Comparison of ENCODE assay signal across 18 cellular contexts in genomic region chr1:114043046-114043445, GRCh38.
DNase-seq lines count a peak whose midpoint lies in the region; ATAC-seq, FAIRE-seq and TF ChIP-seq lines count a peak whose summit lies in the region.
"Had no signal": no experiment of that assay in that cellular context is flagged by ENCODE, and none has a peak within 500 bp of the region (broad histone marks: within the 10 kb centered on the region; RNA-seq: fewer than 3 reads in every experiment).

No MANE protein-coding gene starts in this region.

- H3K9me3 ChIP-seq in right cardiac atrium (ENCODE audit: control insufficient read depth, low read length) (no peaks in the 10 kb centered on the region), left ventricle myocardium inferior (replicated peaks) (peaks cover 8% of the 10 kb centered on the region)
- H3K9me3 ChIP-seq: BLaER1, Caco-2 had no signal

- H3K27me3 ChIP-seq in right cardiac atrium (ENCODE audit: control insufficient read depth, insufficient read depth) (no peaks in the 10 kb centered on the region), left ventricle myocardium inferior (ENCODE audit: low read depth) (peaks cover 19% of the 10 kb centered on the region)
- H3K27me3 ChIP-seq: BLaER1 had no signal

- H3K4me3 Mint-ChIP-seq in HFFc6: no peak overlapping the region
- H3K4me3 Mint-ChIP-seq: CD8-positive, alpha-beta memory T cell had no signal

- H3K27me3 Mint-ChIP-seq in HFFc6 (ENCODE audit: insufficient read depth): peaks cover 5% of the 10 kb centered on the region

- no peak for DNase-seq in right cardiac atrium
- DNase-seq in left ventricle myocardium inferior: no peak
- DNase-seq in SK-N-DZ (ENCODE audit: low spot score): peak; percentile 24
- no peak for DNase-seq in middle frontal gyrus (ENCODE audit: extremely low spot score, low spot score)
- no peak for DNase-seq in HFFc6
- DNase-seq: 8988T; AML-193; Caco-2; CD8-positive, alpha-beta memory T cell; DND-41; GDM1 had no signal

- FAIRE-seq in endometrium (lab: Jason Lieb, UNC): peak; percentile 77
- FAIRE-seq: GM12892, GM19239, H54 had no signal

- H3K27ac ChIP-seq in right cardiac atrium (ENCODE audit: low read length) (no peak overlapping the region), left ventricle myocardium inferior (replicated peaks) (no peak overlapping the region)
- H3K27ac ChIP-seq: BLaER1 had no signal

- H3K4me3 ChIP-seq in right cardiac atrium (ENCODE audit: low read length) (no peak overlapping the region), left ventricle myocardium inferior (no peak overlapping the region)
- H3K4me3 ChIP-seq: BLaER1 had no signal

- H3K36me3 ChIP-seq in left ventricle myocardium inferior: no peaks in the 10 kb centered on the region
- H3K36me3 ChIP-seq: BLaER1 had no signal

- peaks cover 6% of the 10 kb centered on the region for H3K9me3 Mint-ChIP-seq in HFFc6
- H3K9me3 Mint-ChIP-seq: CD8-positive, alpha-beta memory T cell had no signal

- WGBS in right cardiac atrium: 35% methylated on average over 3 of the region's 3 CpGs

- intact Hi-C loops in right cardiac atrium (cut with DNase I): no loop called here
- intact Hi-C loops in left ventricle myocardium inferior (cut with micrococcal nuclease): no loop called here

- H3K36me3 Mint-ChIP-seq in HFFc6 (ENCODE audit: low read depth): no peaks in the 10 kb centered on the region
- H3K36me3 Mint-ChIP-seq: CD8-positive, alpha-beta memory T cell had no signal

- no peaks in the 10 kb centered on the region for H3K4me1 ChIP-seq in right cardiac atrium (ENCODE audit: control insufficient read depth, insufficient read depth, low read length)
- no peaks in the 10 kb centered on the region for H3K4me1 ChIP-seq in left ventricle myocardium inferior
- H3K4me1 ChIP-seq: BLaER1 had no signal

- H3K4me1 Mint-ChIP-seq in HFFc6 (ENCODE audit: low read depth): peaks cover 13% of the 10 kb centered on the region
- H3K4me1 Mint-ChIP-seq: CD8-positive, alpha-beta memory T cell had no signal

- no peak for TF ChIP-seq CTCF in left ventricle myocardium inferior (IDR thresholded peaks at IDR 0.05; ENCODE audit: borderline replicate concordance)
- TF ChIP-seq CTCF in HFFc6 (IDR thresholded peaks at IDR 0.05): no peak

- ATAC-seq in right cardiac atrium: peak; percentile 41 to 91
- ATAC-seq in GM21360 (IDR thresholded peaks at IDR 0.05; ENCODE audit: unreplicated experiment): no peak
- ATAC-seq: HCT116 had no signal

- H3K27ac Mint-ChIP-seq in HFFc6: no peak overlapping the region
- H3K27ac Mint-ChIP-seq: CD8-positive, alpha-beta memory T cell had no signal
